Comparison of ENCODE assay signal across 32 cellular contexts in genomic region chr3:66989241-66989640, GRCh38. TPM values are rescaled to one million over a fixed set of nuclear protein-coding genes. Genes with fewer than 3 reads are reported as not detected.
DNase-seq lines count a peak whose midpoint lies in the region; ATAC-seq, FAIRE-seq and TF ChIP-seq lines count a peak whose summit lies in the region.
"Had no signal": no experiment of that assay in that cellular context is flagged by ENCODE, and none has a peak within 500 bp of the region (broad histone marks: within the 10 kb centered on the region; RNA-seq: fewer than 3 reads in every experiment).

No MANE protein-coding gene starts in this region.

- no peak for FAIRE-seq in astrocyte (lab: Jason Lieb, UNC)
- FAIRE-seq: keratinocyte had no signal

- no peaks in the 10 kb centered on the region for H3K9me3 Mint-ChIP-seq in astrocyte (ENCODE audit: unreplicated experiment)
- H3K9me3 Mint-ChIP-seq: activated CD8-positive, alpha-beta T cell treated with anti-CD3 and anti-CD28 coated beads for 36 hours; activated T-helper 17 cell treated with anti-CD3 and anti-CD28 coated beads, Interleukin-2, amount 50 U/mL, for 72 hours; stimulated activated naive CD8-positive, alpha-beta T cell treated with anti-CD3 and anti-CD28 coated beads, Interleukin-15, amount 100 ng/mL, for 72 hours had no signal

- DNase-seq in astrocyte (ENCODE audit: low read depth) (no peak), NCI-H2196 treated with DMSO at 0.1 percent for 48 hours (lab: John Stamatoyannopoulos, UW; ENCODE audit: unreplicated experiment) (no peak)
- DNase-seq: 8988T; activated CD8-positive, alpha-beta T cell treated with anti-CD3 and anti-CD28 coated beads for 36 hours; activated naive CD4-positive, alpha-beta T cell treated with anti-CD3 and anti-CD28 coated beads, Interleukin-2, amount 50 U/mL, for 16 hours; amygdala; DMS79; effector CD4-positive, alpha-beta T cell; hippocampal formation; midbrain; naive B cell; NCI-H1105 treated with DMSO at 0.1 percent for 48 hours; NCI-H2029; NCI-H524 treated with DMSO at 0.1 percent for 48 hours; SIG-M5; stimulated activated CD8-positive, alpha-beta memory T cell treated with anti-CD3 and anti-CD28 coated beads, Interleukin-4, amount 100 ng/mL, for 48 hours; stimulated activated naive CD8-positive, alpha-beta T cell treated with anti-CD3 and anti-CD28 coated beads, Interleukin-15, amount 100 ng/mL, for 72 hours; SW 1271 had no signal

- H3K4me2 ChIP-seq in astrocyte (ENCODE audit: low read length): no peak overlapping the region

- H2AFZ ChIP-seq in ACC112 (ENCODE audit: low read length, unreplicated experiment) (peak overlapping the region; percentile 12), astrocyte (ENCODE audit: low read depth, low read length) (no peak overlapping the region)

- H3K27ac ChIP-seq in ACC112 (ENCODE audit: low read depth, low read length): no peak overlapping the region
- peak overlapping the region; percentile 90 for H3K27ac ChIP-seq in HUES6 (ENCODE audit: low read depth, low read length)
- H3K27ac ChIP-seq in astrocyte (ENCODE audit: low read depth, low read length): no peak overlapping the region
- H3K27ac ChIP-seq in iPS-20b (ENCODE audit: low read length): peak overlapping the region; percentile 15
- H3K27ac ChIP-seq: epithelial cell of prostate, prostate gland, thoracic aorta had no signal

- H3K9me3 ChIP-seq in HUES6 (ENCODE audit: control insufficient read depth, insufficient read depth, low read depth, low read length) (peaks cover 5% of the 10 kb centered on the region; the same call in 1 of the 2 replicates), astrocyte (ENCODE audit: insufficient read depth, low read depth, low read length) (no peaks in the 10 kb centered on the region), iPS-20b (ENCODE audit: insufficient read depth, low read depth, low read length) (no peaks in the 10 kb centered on the region)
- H3K9me3 ChIP-seq: prostate gland, thoracic aorta had no signal

- H3K36me3 ChIP-seq in ACC112 (ENCODE audit: insufficient read depth, low read length): no peaks in the 10 kb centered on the region
- no peaks in the 10 kb centered on the region for H3K36me3 ChIP-seq in HUES6 (ENCODE audit: control insufficient read depth, insufficient read depth, low read length)
- no peaks in the 10 kb centered on the region for H3K36me3 ChIP-seq in astrocyte (ENCODE audit: insufficient read depth, low read length)
- no peaks in the 10 kb centered on the region for H3K36me3 ChIP-seq in iPS-20b (ENCODE audit: insufficient read depth, low read depth, low read length)
- H3K36me3 ChIP-seq: prostate gland, thoracic aorta had no signal

- H3K9ac ChIP-seq in HUES6 (ENCODE audit: low read length): peak overlapping the region; percentile 66
- no peak overlapping the region for H3K9ac ChIP-seq in astrocyte (ENCODE audit: low read length)
- peak overlapping the region; percentile 33; the same call in 1 of the 2 replicates for H3K9ac ChIP-seq in iPS-20b (ENCODE audit: low read depth, low read length)

- H3K27me3 Mint-ChIP-seq in astrocyte (ENCODE audit: low read depth, unreplicated experiment): no peaks in the 10 kb centered on the region

- H3K4me3 Mint-ChIP-seq in astrocyte (ENCODE audit: unreplicated experiment): no peak overlapping the region
- H3K4me3 Mint-ChIP-seq: activated CD8-positive, alpha-beta T cell treated with anti-CD3 and anti-CD28 coated beads for 36 hours; CD14-positive monocyte; stimulated activated naive CD8-positive, alpha-beta T cell treated with anti-CD3 and anti-CD28 coated beads, Interleukin-15, amount 100 ng/mL, for 72 hours had no signal

- ATAC-seq in GM21526 (IDR thresholded peaks at IDR 0.05; ENCODE audit: low FRiP score, unreplicated experiment) (no peak), HG02642 (IDR thresholded peaks at IDR 0.05; ENCODE audit: poor library complexity, unreplicated experiment) (no peak), HG03460 (IDR thresholded peaks at IDR 0.05; ENCODE audit: unreplicated experiment) (no peak)
- ATAC-seq: activated T-helper 17 cell treated with anti-CD3 and anti-CD28 coated beads, Interleukin-2, amount 50 U/mL, for 72 hours; Panc1; sciatic nerve; stimulated activated naive CD8-positive, alpha-beta T cell treated with anti-CD3 and anti-CD28 coated beads, Interleukin-15, amount 100 ng/mL, for 72 hours had no signal

- H3K4me3 ChIP-seq in ACC112 (ENCODE audit: low read depth, low read length) (no peak overlapping the region), HUES6 (ENCODE audit: low read depth, low read length) (peak overlapping the region; percentile 33; the same call in 1 of the 2 replicates), astrocyte (ENCODE audit: insufficient read depth, low read depth, low read length) (no peak overlapping the region), iPS-20b (ENCODE audit: low read length) (peak overlapping the region; percentile 47)
- H3K4me3 ChIP-seq: prostate gland, thoracic aorta had no signal

- H3K36me3 Mint-ChIP-seq in astrocyte (ENCODE audit: low read depth, unreplicated experiment): no peaks in the 10 kb centered on the region
- H3K36me3 Mint-ChIP-seq: CD14-positive monocyte had no signal

- H3K27me3 ChIP-seq in ACC112 (ENCODE audit: insufficient read depth, low read length) (no peaks in the 10 kb centered on the region), HUES6 (ENCODE audit: control insufficient read depth, insufficient read depth, low read length) (no peaks in the 10 kb centered on the region), astrocyte (ENCODE audit: insufficient read depth, low read length) (no peaks in the 10 kb centered on the region), iPS-20b (ENCODE audit: insufficient read depth, low read length) (no peaks in the 10 kb centered on the region)

- H4K20me1 ChIP-seq in astrocyte (ENCODE audit: insufficient read depth, low read length): no peaks in the 10 kb centered on the region

- TF ChIP-seq CTCF in astrocyte (IDR thresholded peaks at IDR 0.05; ENCODE audit: insufficient read depth, low read depth, low read length): no peak

- H3K4me1 ChIP-seq in ACC112 (ENCODE audit: control insufficient read depth, insufficient read depth, low read length, unreplicated experiment): peaks cover 5% of the 10 kb centered on the region
- H3K4me1 ChIP-seq in HUES6 (ENCODE audit: control insufficient read depth, insufficient read depth, low read length): peaks cover 21% of the 10 kb centered on the region
- peaks cover 10% of the 10 kb centered on the region for H3K4me1 ChIP-seq in astrocyte (ENCODE audit: insufficient read depth, low read length)
- peaks cover 13% of the 10 kb centered on the region; the same call in 1 of the 2 replicates for H3K4me1 ChIP-seq in iPS-20b (ENCODE audit: insufficient read depth, low read length)
- H3K4me1 ChIP-seq: prostate gland had no signal

- H3K4me1 Mint-ChIP-seq in astrocyte (ENCODE audit: low read depth, unreplicated experiment): peaks cover 9% of the 10 kb centered on the region

- H3K27ac Mint-ChIP-seq in astrocyte (ENCODE audit: unreplicated experiment): peak overlapping the region; percentile 37
- H3K27ac Mint-ChIP-seq: activated CD8-positive, alpha-beta T cell treated with anti-CD3 and anti-CD28 coated beads for 36 hours; activated T-helper 17 cell treated with anti-CD3 and anti-CD28 coated beads, Interleukin-2, amount 50 U/mL, for 72 hours; CD14-positive monocyte; naive B cell had no signal

- H3K79me2 ChIP-seq in ACC112 (ENCODE audit: control insufficient read depth, insufficient read depth, low read length, unreplicated experiment) (no peaks in the 10 kb centered on the region), astrocyte (ENCODE audit: insufficient read depth, low read length) (no peaks in the 10 kb centered on the region)

RNA-seq across cellular contexts. Expression of gene KBTBD8, which starts 8.9 kb away (rescaled TPM):
- 9.2 and 9.4 TPM in 2 replicates for total RNA-seq in astrocyte

Comparison
In these comparisons a context has a peak if more than half of its experiments do, and no peak if none do; other contexts are left out.
1. H3K27ac ChIP-seq: peak in HUES6 (single experiment) and iPS-20b (single experiment); none in ACC112 (single experiment) and astrocyte (single experiment).
2. H3K4me3 ChIP-seq: peak in HUES6 (single experiment) and iPS-20b (single experiment); none in ACC112 (single experiment) and astrocyte (single experiment).